27 cellular contexts compared by ENCODE assay signal in genomic region chr3:38018296-38019266, GRCh38. TPM values are rescaled to one million over a fixed set of nuclear protein-coding genes. Genes with fewer than 3 reads are reported as not detected.
A peak's percentile ranks its signal among the peaks of the same experiment; 100 is the strongest.
DNase-seq lines count a peak whose midpoint lies in the region; TF ChIP-seq lines count a peak whose summit lies in the region.
"Had no signal": no experiment of that assay in that cellular context is flagged by ENCODE, and none has a peak within 500 bp of the region (broad histone marks: within the 10 kb centered on the region; RNA-seq: fewer than 3 reads in every experiment).

No MANE protein-coding gene starts in this region.

- no peaks in the 10 kb centered on the region for H3K27me3 Mint-ChIP-seq in CD8-positive, alpha-beta memory T cell
- H3K27me3 Mint-ChIP-seq: activated naive CD4-positive, alpha-beta T cell treated with anti-CD3 and anti-CD28 coated beads, Interleukin-2, amount 50 U/mL, for 24 hours; type B pancreatic cell had no signal

- H3K4me1 ChIP-seq in CD8-positive, alpha-beta memory T cell (ENCODE audit: insufficient read depth, low read length): peaks cover 17% of the 10 kb centered on the region
- H3K4me1 ChIP-seq in left ventricle myocardium inferior (peaks cover 23% of the 10 kb centered on the region), ovary (ENCODE audit: insufficient read depth) (peaks cover 16% of the 10 kb centered on the region)
- H3K4me1 ChIP-seq: A549, BE2C had no signal

- WGBS in ovary, 3 donors: 44 to 59% (median 59%) methylated on average over 13 of the region's 13 CpGs

- H3K27ac ChIP-seq in CD8-positive, alpha-beta memory T cell (ENCODE audit: low read depth, low read length): peak overlapping the region; percentile 75
- peak overlapping the region; percentile 40 for H3K27ac ChIP-seq in left ventricle myocardium inferior (replicated peaks)
- H3K27ac ChIP-seq in ovary: no peak overlapping the region
- H3K27ac ChIP-seq: A549, epithelial cell of prostate, left lung, spleen, stomach had no signal

- peak; percentile 10 for DNase-seq in activated T-cell treated with anti-CD3 and anti-CD28 coated beads, Interleukin-2, amount 50 U/mL, for 1 hour
- DNase-seq in activated T-cell treated with anti-CD3 and anti-CD28 coated beads, Interleukin-2, amount 50 U/mL, for 48 hours: no peak
- peak in 1 of 5 donors; percentile 43 for DNase-seq in CD8-positive, alpha-beta memory T cell
- no peak for DNase-seq in left ventricle myocardium inferior
- peak in 4 of 5 donors; percentile 12 to 47 (median 34) for DNase-seq in ovary
- DNase-seq in cerebellar cortex (ENCODE audit: low spot score): no peak
- no peak for DNase-seq in NCI-H524 treated with DMSO at 0.1 percent for 48 hours (lab: John Stamatoyannopoulos, UW)
- no peak for DNase-seq in medulla oblongata (ENCODE audit: extremely low spot score)
- DNase-seq: activated CD4-positive, alpha-beta T cell treated with anti-CD3 and anti-CD28 coated beads, Interleukin-2, amount 50 U/mL, for 1 hour; activated CD8-positive, alpha-beta memory T cell treated with anti-CD3 and anti-CD28 coated beads, Interleukin-2, amount 50 U/mL, for 4 hours; BE2C; NCI-H1092 treated with DMSO at 0.1 percent for 48 hours; NCI-H345; NCI-H82; SHP77 treated with DMSO at 0.1 percent for 48 hours; spleen; stimulated activated CD4-positive, alpha-beta T cell treated with anti-CD3 and anti-CD28 coated beads, Interleukin-4, amount 100 ng/mL, for 24 hours; SW 1271 had no signal

- H3K9me3 ChIP-seq in CD8-positive, alpha-beta memory T cell (ENCODE audit: low read length): no peaks in the 10 kb centered on the region
- H3K9me3 ChIP-seq in left ventricle myocardium inferior (replicated peaks) (peaks cover 10% of the 10 kb centered on the region), ovary (peaks cover 0 to 4% of the 10 kb centered on the region in 2 donors)
- H3K9me3 ChIP-seq: BE2C, mucosa of descending colon had no signal

- H3K9me3 Mint-ChIP-seq in CD8-positive, alpha-beta memory T cell: peaks cover 0 to 5% (median 4%) of the 10 kb centered on the region in 5 donors
- H3K9me3 Mint-ChIP-seq: activated naive CD4-positive, alpha-beta T cell treated with anti-CD3 and anti-CD28 coated beads, Interleukin-2, amount 50 U/mL, for 24 hours; GM23338 had no signal

- H3K4me3 Mint-ChIP-seq in CD8-positive, alpha-beta memory T cell: no peak overlapping the region
- H3K4me3 Mint-ChIP-seq: activated naive CD4-positive, alpha-beta T cell treated with anti-CD3 and anti-CD28 coated beads, Interleukin-2, amount 50 U/mL, for 24 hours; GM23338; type B pancreatic cell had no signal

- H3K4me1 Mint-ChIP-seq in CD8-positive, alpha-beta memory T cell: peaks cover 26 to 38% (median 33%) of the 10 kb centered on the region in 3 donors

- TF ChIP-seq EP300 in ovary (IDR thresholded peaks at IDR 0.05): no peak

- no peaks in the 10 kb centered on the region for H3K27me3 ChIP-seq in CD8-positive, alpha-beta memory T cell (ENCODE audit: insufficient read depth, low read length, poor library complexity, severe bottlenecking)
- H3K27me3 ChIP-seq in left ventricle myocardium inferior (ENCODE audit: low read depth): no peaks in the 10 kb centered on the region
- H3K27me3 ChIP-seq in ovary: no peaks in the 10 kb centered on the region
- H3K27me3 ChIP-seq: BE2C, left lung, spleen, stomach had no signal

- peaks cover 30 to 73% (median 37%) of the 10 kb centered on the region in 3 donors for H3K36me3 Mint-ChIP-seq in CD8-positive, alpha-beta memory T cell

- POLR2A ChIA-PET in CD8-positive, alpha-beta memory T cell (lab: Charles Lee): no interaction called here

- H3K27ac Mint-ChIP-seq in CD8-positive, alpha-beta memory T cell: peak overlapping the region in 2 of 8 donors; percentile 52 to 89
- H3K27ac Mint-ChIP-seq: activated naive CD4-positive, alpha-beta T cell treated with anti-CD3 and anti-CD28 coated beads, Interleukin-2, amount 50 U/mL, for 24 hours; GM23338; type B pancreatic cell had no signal

- intact Hi-C loops in left ventricle myocardium inferior (cut with micrococcal nuclease) (no loop called here), ovary (cut with DNase I) (loop anchor here in 1 of 4 donors (5.0 kb wide), 1 partner anchor 871 kb away; no protein-coding TSS in a partner anchor)

- TF ChIP-seq CTCF in left ventricle myocardium inferior (IDR thresholded peaks at IDR 0.05; ENCODE audit: borderline replicate concordance) (no peak), ovary (IDR thresholded peaks at IDR 0.05) (no peak)

- no peak overlapping the region for H3K4me3 ChIP-seq in CD8-positive, alpha-beta memory T cell (ENCODE audit: low read length)
- H3K4me3 ChIP-seq in left ventricle myocardium inferior: no peak overlapping the region
- no peak overlapping the region for H3K4me3 ChIP-seq in ovary
- H3K4me3 ChIP-seq: A549, GM23338, left lung, mucosa of descending colon, spleen, stomach had no signal

- H3K36me3 ChIP-seq in CD8-positive, alpha-beta memory T cell (ENCODE audit: insufficient read depth, low read length): peaks cover 20% of the 10 kb centered on the region
- H3K36me3 ChIP-seq in left ventricle myocardium inferior: peaks cover 48% of the 10 kb centered on the region
- no peaks in the 10 kb centered on the region for H3K36me3 ChIP-seq in ovary
- H3K36me3 ChIP-seq: BE2C had no signal

- CTCF ChIA-PET in CD8-positive, alpha-beta memory T cell (lab: Charles Lee): no interaction called here

- no peak for TF ChIP-seq POLR2A in ovary (IDR thresholded peaks at IDR 0.05)

RNA-seq across cellular contexts. Expression of gene PLCD1, which starts 10.9 kb away (rescaled TPM):
- 10 to 100 TPM; 12.8 to 18.5 TPM for total RNA-seq in CD8-positive, alpha-beta memory T cell
- polyA plus RNA-seq in CD8-positive, alpha-beta memory T cell: 36.4 TPM
- 10.3 TPM for total RNA-seq in left ventricle myocardium inferior
- 10 to 100 TPM; 12.3 to 62.3 (median 27.0) TPM for total RNA-seq in ovary
- 10 to 100 TPM; 21.2 to 30.0 TPM for polyA plus RNA-seq in ovary

RNA-seq across cellular contexts. Expression of gene DLEC1, which starts 20.4 kb away (rescaled TPM):
- 1 to 10 TPM; 1.0 to 1.3 TPM for total RNA-seq in CD8-positive, alpha-beta memory T cell
- 0.56 TPM for polyA plus RNA-seq in CD8-positive, alpha-beta memory T cell
- total RNA-seq in left ventricle myocardium inferior (0.08 TPM), ovary (10 to 100 TPM in 1 of 7 donors, 1 to 10 TPM in 5, under 1 TPM in 1; 0.99 to 23.8 (median 3.7) TPM)
- polyA plus RNA-seq in ovary: 1 to 10 TPM in 1 of 2 donors, under 1 TPM in 1; 0.93 to 1.5 TPM
- total RNA-seq: Daoy had no signal

RNA-seq across cellular contexts. Expression of gene VILL, which starts 28.0 kb away (rescaled TPM):
- total RNA-seq in CD8-positive, alpha-beta memory T cell: 10 to 100 TPM; 14.7 to 15.8 TPM
- 16.8 TPM for polyA plus RNA-seq in CD8-positive, alpha-beta memory T cell
- total RNA-seq in left ventricle myocardium inferior (3.6 TPM), ovary (10 to 100 TPM in 2 of 7 donors, 1 to 10 TPM in 5; 5.2 to 13.2 (median 8.8) TPM)
- 10 to 100 TPM in 1 of 2 donors, 1 to 10 TPM in 1; 4.8 to 12.3 TPM for polyA plus RNA-seq in ovary

Comparison
In these comparisons a context has a peak if more than half of its experiments do, and no peak if none do; other contexts are left out.
1. DNase-seq: peak in activated T-cell treated with anti-CD3 and anti-CD28 coated beads, Interleukin-2, amount 50 U/mL, for 1 hour (single experiment) and ovary (4 of 5); none in activated T-cell treated with anti-CD3 and anti-CD28 coated beads, Interleukin-2, amount 50 U/mL, for 48 hours (0 of 2), left ventricle myocardium inferior (single experiment), cerebellar cortex (single experiment), NCI-H524 treated with DMSO at 0.1 percent for 48 hours (single experiment) and medulla oblongata (single experiment).
2. H3K27ac ChIP-seq: peak in CD8-positive, alpha-beta memory T cell (single experiment) and left ventricle myocardium inferior (single experiment); none in ovary (0 of 2).